1 cellular context compared by ENCODE assay signal in the genomic region with DNA sequence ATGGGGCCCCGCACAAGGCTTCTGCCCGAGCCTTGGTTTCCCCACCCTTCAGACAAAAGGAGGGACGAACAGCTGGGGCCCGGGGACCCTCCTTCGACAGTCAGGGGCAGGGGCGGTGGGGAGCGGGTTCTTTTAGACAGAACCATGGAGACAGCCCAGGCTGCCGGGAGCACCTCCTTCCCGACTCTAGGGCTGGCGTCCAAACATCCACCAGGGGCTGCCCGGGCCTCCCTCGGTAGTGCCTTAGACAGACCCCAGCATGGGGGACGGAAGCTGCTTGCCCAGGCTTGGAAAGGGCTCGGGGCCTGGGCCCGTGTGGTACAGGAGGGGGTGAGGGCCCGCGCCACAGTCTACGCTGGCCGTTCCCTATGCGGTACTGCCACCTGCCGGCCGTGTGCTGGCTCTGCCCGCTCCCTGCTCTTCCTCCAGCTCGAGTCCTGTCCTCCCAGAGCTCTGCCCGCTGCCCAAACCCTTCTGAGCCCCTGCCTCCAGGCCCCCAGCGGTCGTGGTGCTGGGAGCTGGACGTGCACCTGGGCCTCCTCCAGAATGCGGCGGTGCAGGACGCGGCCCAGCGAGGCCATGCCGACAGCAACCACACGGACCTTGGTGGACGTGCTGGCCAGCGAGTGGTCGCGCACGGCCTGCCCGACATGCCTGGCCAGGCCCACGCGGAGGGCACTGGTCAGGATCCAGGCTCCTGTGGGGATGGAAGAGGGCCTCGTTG.
TF ChIP-seq lines count a peak whose summit lies in the region.

No MANE protein-coding gene starts in this region.

TF ChIP-seq in HepG2, 621 proteins besides CTCF, POLR2A, EP300 and RAD21 (continued from another document and continues in another):
- TF ChIP-seq PBX3 (CRISPR knock-in tag; IDR thresholded peaks at IDR 0.05; ENCODE audit: borderline replicate concordance) (no peak), ZKSCAN1 (IDR thresholded peaks at IDR 0.05; ENCODE audit: low read length) (no peak), THAP8 (CRISPR knock-in tag; IDR thresholded peaks at IDR 0.05; ENCODE audit: borderline replicate concordance) (no peak), MAX (IDR thresholded peaks at IDR 0.05) (no peak; the same call in 1 of the 2 replicates), ATF4 (CRISPR knock-in tag; IDR thresholded peaks at IDR 0.05) (no peak), FOXK2 (IDR thresholded peaks at IDR 0.05) (no peak), ZNF430 (CRISPR knock-in tag; IDR thresholded peaks at IDR 0.05) (no peak), TRAFD1 (CRISPR knock-in tag; IDR thresholded peaks at IDR 0.05; ENCODE audit: borderline replicate concordance) (no peak), HNRNPH1 (optimal IDR thresholded peaks at IDR 0.05; ENCODE audit: low read depth, low read length) (no peak), ZHX1 (CRISPR knock-in tag; IDR thresholded peaks at IDR 0.05; ENCODE audit: low read depth) (no peak), ZBTB3 (CRISPR knock-in tag; IDR thresholded peaks at IDR 0.05; ENCODE audit: borderline replicate concordance, low read depth) (no peak), AKAP8 (CRISPR knock-in tag; IDR thresholded peaks at IDR 0.05) (0 out of 2 replicates have a peak, but pooled peaks have one; percentile 50), ZNF674 (CRISPR knock-in tag; IDR thresholded peaks at IDR 0.05; ENCODE audit: low read depth) (no peak), ZNF816 (CRISPR knock-in tag; IDR thresholded peaks at IDR 0.05; ENCODE audit: borderline replicate concordance) (no peak), MYPOP (CRISPR knock-in tag; IDR thresholded peaks at IDR 0.05) (no peak), ZNF576 (CRISPR knock-in tag; IDR thresholded peaks at IDR 0.05) (no peak), IKZF1 (IDR thresholded peaks at IDR 0.05) (no peak), SMAD3 (CRISPR knock-in tag; IDR thresholded peaks at IDR 0.05) (peak; percentile 58; the same call in 1 of the 2 replicates), ZNF775 (CRISPR knock-in tag; IDR thresholded peaks at IDR 0.05; ENCODE audit: borderline replicate concordance) (no peak), GABPB1 (CRISPR knock-in tag; IDR thresholded peaks at IDR 0.05) (peak; percentile 76), SRSF1 (optimal IDR thresholded peaks at IDR 0.05; ENCODE audit: low read depth, low read length) (no peak), ZFY (CRISPR knock-in tag; IDR thresholded peaks at IDR 0.05) (peak; percentile 79), MEF2D (CRISPR knock-in tag; IDR thresholded peaks at IDR 0.05) (peak; percentile 31; the same call in 1 of the 2 replicates), DPF2 (CRISPR knock-in tag; IDR thresholded peaks at IDR 0.05; ENCODE audit: borderline replicate concordance, low read depth) (no peak), ZNF510 (CRISPR knock-in tag; IDR thresholded peaks at IDR 0.05; ENCODE audit: low read depth) (no peak), PPARG (CRISPR knock-in tag; conservative IDR thresholded peaks at IDR 0.05) (no peak), MXI1 (IDR thresholded peaks at IDR 0.05; ENCODE audit: borderline replicate concordance, low read depth, low read length) (no peak; the same call in 2 of the 3 replicates), ZC3H13 (CRISPR knock-in tag; IDR thresholded peaks at IDR 0.05) (no peak), SIN3A (IDR thresholded peaks at IDR 0.05; ENCODE audit: borderline replicate concordance, low read depth, low read length) (no peak), ZNF136 (CRISPR knock-in tag; IDR thresholded peaks at IDR 0.05; ENCODE audit: low read depth) (no peak), ZNF772 (CRISPR knock-in tag; IDR thresholded peaks at IDR 0.05) (no peak), FOXK1 (CRISPR knock-in tag; IDR thresholded peaks at IDR 0.05; ENCODE audit: borderline replicate concordance, low read depth) (no peak)
- TF ChIP-seq, protein P1, sequence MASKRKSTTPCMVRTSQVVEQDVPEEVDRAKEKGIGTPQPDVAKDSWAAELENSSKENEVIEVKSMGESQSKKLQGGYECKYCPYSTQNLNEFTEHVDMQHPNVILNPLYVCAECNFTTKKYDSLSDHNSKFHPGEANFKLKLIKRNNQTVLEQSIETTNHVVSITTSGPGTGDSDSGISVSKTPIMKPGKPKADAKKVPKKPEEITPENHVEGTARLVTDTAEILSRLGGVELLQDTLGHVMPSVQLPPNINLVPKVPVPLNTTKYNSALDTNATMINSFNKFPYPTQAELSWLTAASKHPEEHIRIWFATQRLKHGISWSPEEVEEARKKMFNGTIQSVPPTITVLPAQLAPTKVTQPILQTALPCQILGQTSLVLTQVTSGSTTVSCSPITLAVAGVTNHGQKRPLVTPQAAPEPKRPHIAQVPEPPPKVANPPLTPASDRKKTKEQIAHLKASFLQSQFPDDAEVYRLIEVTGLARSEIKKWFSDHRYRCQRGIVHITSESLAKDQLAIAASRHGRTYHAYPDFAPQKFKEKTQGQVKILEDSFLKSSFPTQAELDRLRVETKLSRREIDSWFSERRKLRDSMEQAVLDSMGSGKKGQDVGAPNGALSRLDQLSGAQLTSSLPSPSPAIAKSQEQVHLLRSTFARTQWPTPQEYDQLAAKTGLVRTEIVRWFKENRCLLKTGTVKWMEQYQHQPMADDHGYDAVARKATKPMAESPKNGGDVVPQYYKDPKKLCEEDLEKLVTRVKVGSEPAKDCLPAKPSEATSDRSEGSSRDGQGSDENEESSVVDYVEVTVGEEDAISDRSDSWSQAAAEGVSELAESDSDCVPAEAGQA (IDR thresholded peaks at IDR 0.05; ENCODE audit: low read depth): no peak
- TF ChIP-seq, protein P1 (CRISPR knock-in tag; IDR thresholded peaks at IDR 0.05; ENCODE audit: borderline replicate concordance): no peak
- TF ChIP-seq, protein P2, sequence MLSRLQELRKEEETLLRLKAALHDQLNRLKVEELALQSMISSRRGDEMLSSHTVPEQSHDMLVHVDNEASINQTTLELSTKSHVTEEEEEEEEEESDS (CRISPR knock-in tag; IDR thresholded peaks at IDR 0.05; ENCODE audit: borderline replicate concordance): no peak
- TF ChIP-seq, protein P3, sequence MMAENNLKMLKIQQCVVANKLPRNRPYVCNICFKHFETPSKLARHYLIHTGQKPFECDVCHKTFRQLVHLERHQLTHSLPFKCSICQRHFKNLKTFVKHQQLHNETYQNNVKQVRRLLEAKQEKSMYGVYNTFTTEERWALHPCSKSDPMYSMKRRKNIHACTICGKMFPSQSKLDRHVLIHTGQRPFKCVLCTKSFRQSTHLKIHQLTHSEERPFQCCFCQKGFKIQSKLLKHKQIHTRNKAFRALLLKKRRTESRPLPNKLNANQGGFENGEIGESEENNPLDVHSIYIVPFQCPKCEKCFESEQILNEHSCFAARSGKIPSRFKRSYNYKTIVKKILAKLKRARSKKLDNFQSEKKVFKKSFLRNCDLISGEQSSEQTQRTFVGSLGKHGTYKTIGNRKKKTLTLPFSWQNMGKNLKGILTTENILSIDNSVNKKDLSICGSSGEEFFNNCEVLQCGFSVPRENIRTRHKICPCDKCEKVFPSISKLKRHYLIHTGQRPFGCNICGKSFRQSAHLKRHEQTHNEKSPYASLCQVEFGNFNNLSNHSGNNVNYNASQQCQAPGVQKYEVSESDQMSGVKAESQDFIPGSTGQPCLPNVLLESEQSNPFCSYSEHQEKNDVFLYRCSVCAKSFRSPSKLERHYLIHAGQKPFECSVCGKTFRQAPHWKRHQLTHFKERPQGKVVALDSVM (CRISPR knock-in tag; IDR thresholded peaks at IDR 0.05): no peak
- TF ChIP-seq, protein P4, sequence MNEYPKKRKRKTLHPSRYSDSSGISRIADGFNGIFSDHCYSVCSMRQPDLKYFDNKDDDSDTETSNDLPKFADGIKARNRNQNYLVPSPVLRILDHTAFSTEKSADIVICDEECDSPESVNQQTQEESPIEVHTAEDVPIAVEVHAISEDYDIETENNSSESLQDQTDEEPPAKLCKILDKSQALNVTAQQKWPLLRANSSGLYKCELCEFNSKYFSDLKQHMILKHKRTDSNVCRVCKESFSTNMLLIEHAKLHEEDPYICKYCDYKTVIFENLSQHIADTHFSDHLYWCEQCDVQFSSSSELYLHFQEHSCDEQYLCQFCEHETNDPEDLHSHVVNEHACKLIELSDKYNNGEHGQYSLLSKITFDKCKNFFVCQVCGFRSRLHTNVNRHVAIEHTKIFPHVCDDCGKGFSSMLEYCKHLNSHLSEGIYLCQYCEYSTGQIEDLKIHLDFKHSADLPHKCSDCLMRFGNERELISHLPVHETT (CRISPR knock-in tag; conservative IDR thresholded peaks at IDR 0.05): no peak
